In the genomic region with DNA sequence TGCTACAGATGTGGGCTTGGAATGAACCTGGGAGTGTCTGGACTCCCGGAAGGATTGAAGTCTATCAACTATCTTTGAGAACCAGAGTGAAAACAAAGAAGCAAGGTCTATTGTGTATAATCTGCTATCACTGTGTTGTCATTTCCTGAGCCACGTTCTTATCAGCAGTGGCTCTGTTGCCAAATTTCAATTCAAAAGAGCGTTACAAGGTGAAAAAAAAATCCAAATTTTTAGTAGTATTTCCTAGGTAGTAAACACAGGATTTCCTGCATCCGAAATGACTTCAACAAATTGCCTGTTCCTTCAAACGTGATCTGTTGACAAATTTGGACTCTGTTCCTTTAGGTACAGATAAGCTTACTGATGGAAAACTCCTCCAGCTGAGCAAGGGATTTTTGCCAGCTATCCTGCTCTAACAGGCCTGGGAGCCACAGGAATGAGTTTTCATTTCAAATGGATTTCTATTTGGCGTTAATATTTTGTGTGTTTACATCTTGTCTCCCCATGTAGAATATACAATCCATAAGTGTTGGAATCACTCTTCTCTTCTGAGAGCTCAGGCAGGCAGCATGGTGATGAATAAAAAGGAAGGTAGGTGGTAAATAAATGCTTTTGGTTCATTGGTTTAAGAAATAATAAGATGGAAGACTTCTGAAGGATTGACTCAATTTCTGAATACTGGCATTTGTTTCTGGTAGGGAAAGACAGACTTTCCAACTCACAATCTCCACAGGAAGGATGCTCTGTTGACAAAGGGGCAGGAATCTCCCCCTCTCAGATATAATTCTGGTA, we compare ENCODE assay signal across 11 cellular contexts. TPM values are rescaled to one million over a fixed set of nuclear protein-coding genes. Genes with fewer than 3 reads are reported as not detected.
A peak's percentile ranks its signal among the peaks of the same experiment; 100 is the strongest.
DNase-seq lines count a peak whose midpoint lies in the region; ATAC-seq, FAIRE-seq and TF ChIP-seq lines count a peak whose summit lies in the region.
"Had no signal": no experiment of that assay in that cellular context is flagged by ENCODE, and none has a peak within 500 bp of the region (broad histone marks: within the 10 kb centered on the region; RNA-seq: fewer than 3 reads in every experiment).

No MANE protein-coding gene starts in this region.

- no peak for ATAC-seq in PC-3
- peak; percentile 93 for ATAC-seq in left lobe of liver

- no peak overlapping the region for H3K4me3 Mint-ChIP-seq in glutamatergic neuron (ENCODE audit: unreplicated experiment)
- H3K4me3 Mint-ChIP-seq: activated naive CD4-positive, alpha-beta T cell treated with anti-CD3 and anti-CD28 coated beads, Interleukin-2, amount 10 ng/mL, durations not matched to agents 7 days and 5 days; CD8-positive, alpha-beta memory T cell had no signal

- no TSS peak for BruUV-seq in PC-3 (replicated peaks; lab: Mats Ljungman, UMichigan)

- no peaks in the 10 kb centered on the region for H3K9me3 ChIP-seq in PC-3 (ENCODE audit: low read length)
- peaks cover 0 to 17% (median 4%) of the 10 kb centered on the region in 8 donors for H3K9me3 ChIP-seq in spleen

- H3K79me2 ChIP-seq in PC-3 (ENCODE audit: low read length): no peaks in the 10 kb centered on the region

- no peak overlapping the region for H3K27ac Mint-ChIP-seq in glutamatergic neuron (ENCODE audit: unreplicated experiment)
- H3K27ac Mint-ChIP-seq: activated naive CD4-positive, alpha-beta T cell treated with anti-CD3 and anti-CD28 coated beads, Interleukin-2, amount 10 ng/mL, durations not matched to agents 7 days and 5 days; CD8-positive, alpha-beta memory T cell had no signal

- H3K36me3 Mint-ChIP-seq in glutamatergic neuron (ENCODE audit: unreplicated experiment): peaks cover 21% of the 10 kb centered on the region
- H3K36me3 Mint-ChIP-seq: activated naive CD4-positive, alpha-beta T cell treated with anti-CD3 and anti-CD28 coated beads, Interleukin-2, amount 10 ng/mL, durations not matched to agents 7 days and 5 days had no signal

- H3K4me1 Mint-ChIP-seq in glutamatergic neuron (ENCODE audit: low read depth, unreplicated experiment): no peaks in the 10 kb centered on the region
- H3K4me1 Mint-ChIP-seq: activated naive CD4-positive, alpha-beta T cell treated with anti-CD3 and anti-CD28 coated beads, Interleukin-2, amount 10 ng/mL, durations not matched to agents 7 days and 5 days; CD8-positive, alpha-beta memory T cell had no signal

- H3K4me3 ChIP-seq in PC-3 (ENCODE audit: low read length) (no peak overlapping the region), coronary artery (peak overlapping the region; percentile 33), spleen (peak overlapping the region in 1 of 8 donors; percentile 7)

- DNase-seq in PC-3 (no peak), coronary artery (ENCODE audit: low spot score) (no peak), left lobe of liver (ENCODE audit: low spot score) (no peak), spleen (no peak), SW 1271 (lab: John Stamatoyannopoulos, UW) (no peak), germinal center (ENCODE audit: low spot score) (no peak), GM19239 (ENCODE audit: insufficient read length, low spot score) (no peak), glutamatergic neuron (no peak)
- DNase-seq: activated CD4-positive, alpha-beta T cell treated with anti-CD3 and anti-CD28 coated beads, Interleukin-2, amount 50 U/mL, for 1 hour; activated naive CD4-positive, alpha-beta T cell treated with anti-CD3 and anti-CD28 coated beads, Interleukin-2, amount 10 ng/mL, durations not matched to agents 7 days and 5 days; CD8-positive, alpha-beta memory T cell had no signal

- POLR2A ChIA-PET in PC-3 (lab: Charles Lee; ENCODE audit: unreplicated experiment): no interaction called here

- 27 to 49% (median 36%) methylated on average over 6 of the region's 6 CpGs for WGBS in spleen, 5 donors

- no peaks in the 10 kb centered on the region for H4K20me1 ChIP-seq in PC-3 (ENCODE audit: low read length)

- TF ChIP-seq CTCF in PC-3 (conservative IDR thresholded peaks at IDR 0.05; ENCODE audit: low read depth, low read length) (no peak), coronary artery (IDR thresholded peaks at IDR 0.05) (no peak), spleen (IDR thresholded peaks at IDR 0.05 in 8 of 11, conservative IDR thresholded peaks at IDR 0.05 in 3 of 11) (no peak), glutamatergic neuron (IDR thresholded peaks at IDR 0.05; ENCODE audit: partially characterized antibody, unreplicated experiment) (no peak)

- no peak for TF ChIP-seq POLR2A in spleen (IDR thresholded peaks at IDR 0.05)

- H3K27me3 ChIP-seq in PC-3 (ENCODE audit: low read length): no peaks in the 10 kb centered on the region
- H3K27me3 ChIP-seq in spleen (replicated peaks in 1 of 7): no peaks in the 10 kb centered on the region

- H3K27ac ChIP-seq in PC-3 (ENCODE audit: low read length) (0 out of 2 replicates have a peak overlapping the region, but pooled peaks have one; percentile 0), coronary artery (peak overlapping the region in 1 of 2 donors; percentile 72), spleen (peak overlapping the region in 7 of 8 donors; percentile 13 to 63 (median 47))

- peaks cover 7% of the 10 kb centered on the region for H3K27me3 Mint-ChIP-seq in glutamatergic neuron (ENCODE audit: unreplicated experiment)

- intact Hi-C loops in PC-3 (cut with micrococcal nuclease): no loop called here
- intact Hi-C loops in spleen (cut with DNase I; ENCODE audit: low total_unique reads): no loop called here

- H3K4me2 ChIP-seq in PC-3 (ENCODE audit: low read length): peak overlapping the region; percentile 6

- H2AFZ ChIP-seq in PC-3 (ENCODE audit: low read length): 0 out of 2 replicates have a peak overlapping the region, but pooled peaks have one; percentile 1

- CTCF ChIA-PET in PC-3 (lab: Charles Lee): no interaction called here

- peaks cover 15% of the 10 kb centered on the region for H3K4me1 ChIP-seq in PC-3 (ENCODE audit: insufficient read depth, low read length)
- peaks cover 0 to 17% (median 4%) of the 10 kb centered on the region in 6 donors for H3K4me1 ChIP-seq in spleen

- peaks cover 6% of the 10 kb centered on the region for H3K9me3 Mint-ChIP-seq in glutamatergic neuron (ENCODE audit: unreplicated experiment)

- no peak overlapping the region for H3K9ac ChIP-seq in PC-3 (ENCODE audit: low read length)

- H3F3A ChIP-seq in PC-3 (ENCODE audit: low read length, unreplicated experiment): no peaks in the 10 kb centered on the region

- H3K36me3 ChIP-seq in PC-3 (ENCODE audit: low read depth, low read length): no peaks in the 10 kb centered on the region
- no peaks in the 10 kb centered on the region for H3K36me3 ChIP-seq in spleen

- FAIRE-seq in GM19239 (lab: Jason Lieb, UNC): no peak

- H3K9me2 ChIP-seq in PC-3 (replicated peaks; ENCODE audit: low read length): no peaks in the 10 kb centered on the region

RNA-seq across cellular contexts. Expression of gene GPR135, which starts 58.5 kb away (rescaled TPM):
- total RNA-seq in PC-3 (2014; rRNA removed) (6.7 and 10.3 TPM in 2 replicates), left lobe of liver (1.4 TPM), spleen (1 to 10 TPM; 1.8 to 8.3 (median 3.3) TPM), glutamatergic neuron (ENCODE audit: unreplicated experiment) (0.91 TPM)
- polyA plus RNA-seq in spleen: under 1 TPM; 0.27 to 0.45 (median 0.37) TPM
